In the genomic region with DNA sequence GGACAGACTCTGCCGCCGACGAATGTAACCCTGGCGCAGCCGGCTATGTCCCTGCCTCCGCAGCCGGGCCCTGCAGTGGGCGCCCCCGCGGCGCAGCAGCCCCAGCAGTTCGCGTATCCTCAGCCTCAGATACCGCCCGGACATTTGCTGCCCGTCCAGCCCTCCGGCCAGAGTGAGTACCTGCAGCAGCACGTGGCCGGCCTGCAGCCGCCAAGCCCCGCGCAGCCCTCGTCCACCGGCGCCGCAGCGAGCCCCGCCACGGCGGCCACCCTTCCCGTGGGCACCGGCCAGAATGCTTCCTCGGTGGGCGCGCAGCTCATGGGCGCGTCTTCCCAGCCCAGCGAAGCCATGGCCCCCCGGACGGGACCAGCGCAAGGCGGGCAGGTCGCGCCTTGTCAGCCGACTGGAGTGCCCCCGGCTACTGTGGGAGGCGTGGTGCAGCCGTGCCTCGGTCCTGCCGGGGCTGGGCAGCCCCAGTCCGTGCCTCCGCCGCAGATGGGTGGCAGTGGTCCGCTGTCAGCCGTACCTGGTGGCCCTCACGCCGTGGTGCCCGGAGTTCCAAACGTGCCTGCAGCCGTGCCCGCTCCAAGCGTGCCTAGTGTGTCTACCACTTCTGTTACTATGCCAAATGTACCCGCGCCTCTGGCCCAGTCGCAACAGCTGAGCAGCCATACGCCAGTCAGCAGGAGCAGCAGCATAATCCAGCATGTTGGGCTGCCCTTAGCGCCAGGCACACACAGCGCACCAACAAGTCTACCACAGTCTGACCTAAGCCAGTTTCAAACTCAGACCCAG, we compare ENCODE assay signal across 8 cellular contexts. TPM values are rescaled to one million over a fixed set of nuclear protein-coding genes. Genes with fewer than 3 reads are reported as not detected.
DNase-seq lines count a peak whose midpoint lies in the region; ATAC-seq and TF ChIP-seq lines count a peak whose summit lies in the region.

No MANE protein-coding gene starts in this region.

- no peak for ATAC-seq in HG02884 (IDR thresholded peaks at IDR 0.05; ENCODE audit: unreplicated experiment)

- no peak for TF ChIP-seq CTCF in NB4 (IDR thresholded peaks at IDR 0.05; ENCODE audit: low read depth, low read length)

- peak overlapping the region; percentile 89 for H3K4me3 ChIP-seq in NB4 (ENCODE audit: low read depth, low read length)

- no peak for TF ChIP-seq POLR2A in NB4 (IDR thresholded peaks at IDR 0.05; ENCODE audit: extremely low read depth, insufficient read length)

- DNase-seq in NCI-H2227 (lab: John Stamatoyannopoulos, UW; ENCODE audit: unreplicated experiment): peak; percentile 13
- no peak for DNase-seq in NCI-H2227 treated with DMSO at 0.1 percent for 48 hours (lab: John Stamatoyannopoulos, UW)
- peak; percentile 64 for DNase-seq in NB4 (ENCODE audit: low read depth)
- DNase-seq in activated CD4-positive, alpha-beta T cell treated with anti-CD3 and anti-CD28 coated beads, Interleukin-2, amount 50 U/mL, for 48 hours: peak; percentile 17 to 48
- DNase-seq in effector CD8-positive, alpha-beta T cell (lab: John Stamatoyannopoulos, UW): peak; percentile 3
- DNase-seq in lung microvascular endothelial cell (ENCODE audit: low read depth in 2 of 2): peak; percentile 49 to 58
- DNase-seq in stimulated activated naive CD4-positive, alpha-beta T cell (lab: John Stamatoyannopoulos, UW): peak in 4 of 6 experiments; percentile 5 to 27 (median 17)

RNA-seq across cellular contexts. Expression of a gene that starts 2.4 kb away (rescaled TPM):
- 3.7 and 5.8 TPM in 2 replicates for total RNA-seq in lung microvascular endothelial cell
